In genomic region chr3:111284485-111285187, GRCh38 we compare ENCODE assay signal across 21 cellular contexts.
DNase-seq lines count a peak whose midpoint lies in the region; ATAC-seq lines count a peak whose summit lies in the region.
"Had no signal": no experiment of that assay in that cellular context is flagged by ENCODE, and none has a peak within 500 bp of the region (broad histone marks: within the 10 kb centered on the region; RNA-seq: fewer than 3 reads in every experiment).

No MANE protein-coding gene starts in this region.

- H3K4me3 ChIP-seq in Jurkat, Clone E6-1 (ENCODE audit: low read length): no peak overlapping the region
- H3K4me3 ChIP-seq: GM23248, PC-9, SK-N-MC had no signal

- DNase-seq in COR-L47 (lab: John Stamatoyannopoulos, UW) (peak; percentile 50), NCI-H69 (lab: John Stamatoyannopoulos, UW) (peak; percentile 4), left kidney (ENCODE audit: low read depth, low spot score) (peak; percentile 25), dedifferentiated amniotic fluid mesenchymal stem cell (ENCODE audit: extremely low spot score) (no peak), H4 (ENCODE audit: low spot score) (no peak)
- DNase-seq in Jurkat, Clone E6-1 (ENCODE audit: low read depth, low spot score): peak; percentile 51
- DNase-seq: C1 segment of cervical spinal cord, Calu3, DMS153, GM23248, MM.1S, NCI-H1092 treated with DMSO at 0.1 percent for 48 hours, NCI-H1694 treated with DMSO at 0.1 percent for 48 hours, PC-9, SHP77 treated with DMSO at 0.1 percent for 48 hours, SW 1271, T-helper 17 cell had no signal

- ATAC-seq in HG03045 (IDR thresholded peaks at IDR 0.05; ENCODE audit: unreplicated experiment): no peak
- ATAC-seq: CD8-positive, alpha-beta T cell; HCT116; T-helper 17 cell had no signal

Comparison
In these comparisons a context has a peak if more than half of its experiments do, and no peak if none do; other contexts are left out.
1. DNase-seq: peak in COR-L47 (single experiment), Jurkat, Clone E6-1 (single experiment), NCI-H69 (single experiment) and left kidney (single experiment); none in dedifferentiated amniotic fluid mesenchymal stem cell (single experiment) and H4 (single experiment).